Comparison of ENCODE assay signal across 2 cellular contexts in the genomic region with DNA sequence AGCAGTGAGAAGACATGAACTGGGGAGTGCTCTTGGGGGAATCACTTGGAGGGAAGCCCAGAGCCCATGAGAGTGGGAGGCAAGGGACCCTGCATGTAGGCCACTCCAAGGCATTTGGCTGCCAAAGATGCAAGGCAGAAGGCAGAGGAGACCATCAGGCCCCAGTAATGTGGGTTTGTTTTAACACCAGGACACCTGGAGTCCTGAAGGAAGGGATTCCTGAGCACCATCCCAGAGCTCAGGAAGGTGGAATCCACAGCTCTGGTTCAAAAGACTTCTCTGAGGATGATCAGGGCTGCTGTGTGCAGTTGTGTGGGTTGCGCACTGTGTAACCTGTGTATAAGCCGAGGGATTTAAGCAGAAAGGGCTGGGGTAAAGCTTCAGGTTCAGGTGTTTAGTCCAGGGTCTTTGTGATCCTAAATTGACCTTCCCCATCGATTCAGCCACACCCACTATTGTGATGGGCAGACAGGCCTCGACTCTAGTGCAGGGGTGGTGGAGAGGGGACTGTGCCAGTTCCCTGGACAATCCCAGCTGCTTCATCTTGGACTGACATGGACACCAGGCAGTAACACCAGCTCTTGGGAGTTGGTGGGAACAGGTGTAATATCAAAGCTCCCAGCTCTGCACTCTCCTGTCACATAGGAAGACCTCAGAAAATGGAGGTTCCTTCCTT.
A peak's percentile ranks its signal among the peaks of the same experiment; 100 is the strongest.
TF ChIP-seq lines count a peak whose summit lies in the region.

No MANE protein-coding gene starts in this region.

TF ChIP-seq in IMR-90, 13 proteins besides CTCF, POLR2A, EP300 and RAD21:
- TF ChIP-seq BHLHE40 (IDR thresholded peaks at IDR 0.05; ENCODE audit: low read depth, low read length): no peak
- no peak for TF ChIP-seq RCOR1 (IDR thresholded peaks at IDR 0.05; ENCODE audit: insufficient replicate concordance, low read length)
- no peak for TF ChIP-seq MXI1 (IDR thresholded peaks at IDR 0.05; ENCODE audit: borderline replicate concordance, low read depth, low read length)
- TF ChIP-seq CHD1 (IDR thresholded peaks at IDR 0.05; ENCODE audit: low read depth, low read length): no peak
- TF ChIP-seq MAFK (IDR thresholded peaks at IDR 0.05; ENCODE audit: low read depth, low read length): no peak
- no peak for TF ChIP-seq RFX5 (IDR thresholded peaks at IDR 0.05; ENCODE audit: low read depth, low read length)
- no peak for TF ChIP-seq NFE2L2 (IDR thresholded peaks at IDR 0.05; ENCODE audit: low read depth, low read length)
- no peak for TF ChIP-seq MAZ (IDR thresholded peaks at IDR 0.05; ENCODE audit: borderline replicate concordance, low read depth, low read length)
- no peak for TF ChIP-seq FOS (IDR thresholded peaks at IDR 0.05; ENCODE audit: low read depth, low read length)
- TF ChIP-seq CEBPB (IDR thresholded peaks at IDR 0.05; ENCODE audit: low read depth, low read length): no peak
- TF ChIP-seq SMC3 (IDR thresholded peaks at IDR 0.05; ENCODE audit: low read depth, low read length): no peak
- TF ChIP-seq, protein P1, sequence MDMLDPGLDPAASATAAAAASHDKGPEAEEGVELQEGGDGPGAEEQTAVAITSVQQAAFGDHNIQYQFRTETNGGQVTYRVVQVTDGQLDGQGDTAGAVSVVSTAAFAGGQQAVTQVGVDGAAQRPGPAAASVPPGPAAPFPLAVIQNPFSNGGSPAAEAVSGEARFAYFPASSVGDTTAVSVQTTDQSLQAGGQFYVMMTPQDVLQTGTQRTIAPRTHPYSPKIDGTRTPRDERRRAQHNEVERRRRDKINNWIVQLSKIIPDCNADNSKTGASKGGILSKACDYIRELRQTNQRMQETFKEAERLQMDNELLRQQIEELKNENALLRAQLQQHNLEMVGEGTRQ (IDR thresholded peaks at IDR 0.05; ENCODE audit: low read depth, low read length): no peak
- TF ChIP-seq, protein P2, sequence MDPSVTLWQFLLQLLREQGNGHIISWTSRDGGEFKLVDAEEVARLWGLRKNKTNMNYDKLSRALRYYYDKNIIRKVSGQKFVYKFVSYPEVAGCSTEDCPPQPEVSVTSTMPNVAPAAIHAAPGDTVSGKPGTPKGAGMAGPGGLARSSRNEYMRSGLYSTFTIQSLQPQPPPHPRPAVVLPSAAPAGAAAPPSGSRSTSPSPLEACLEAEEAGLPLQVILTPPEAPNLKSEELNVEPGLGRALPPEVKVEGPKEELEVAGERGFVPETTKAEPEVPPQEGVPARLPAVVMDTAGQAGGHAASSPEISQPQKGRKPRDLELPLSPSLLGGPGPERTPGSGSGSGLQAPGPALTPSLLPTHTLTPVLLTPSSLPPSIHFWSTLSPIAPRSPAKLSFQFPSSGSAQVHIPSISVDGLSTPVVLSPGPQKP (IDR thresholded peaks at IDR 0.05; ENCODE audit: borderline replicate concordance, low read depth, low read length): no peak

TF ChIP-seq in HepG2, 621 proteins besides CTCF, POLR2A, EP300 and RAD21:
- TF ChIP-seq NONO (IDR thresholded peaks at IDR 0.05) (no peak), NONO (CRISPR knock-in tag; conservative IDR thresholded peaks at IDR 0.05) (0 out of 2 replicates have a peak, but pooled peaks have one; percentile 32), CEBPB (IDR thresholded peaks at IDR 0.05; ENCODE audit: borderline replicate concordance, low read depth, low read length) (no peak)
TF ChIP-seq in HepG2: peak in this region for 1.
